ENCODE assay signal across 14 cellular contexts in the genomic region with DNA sequence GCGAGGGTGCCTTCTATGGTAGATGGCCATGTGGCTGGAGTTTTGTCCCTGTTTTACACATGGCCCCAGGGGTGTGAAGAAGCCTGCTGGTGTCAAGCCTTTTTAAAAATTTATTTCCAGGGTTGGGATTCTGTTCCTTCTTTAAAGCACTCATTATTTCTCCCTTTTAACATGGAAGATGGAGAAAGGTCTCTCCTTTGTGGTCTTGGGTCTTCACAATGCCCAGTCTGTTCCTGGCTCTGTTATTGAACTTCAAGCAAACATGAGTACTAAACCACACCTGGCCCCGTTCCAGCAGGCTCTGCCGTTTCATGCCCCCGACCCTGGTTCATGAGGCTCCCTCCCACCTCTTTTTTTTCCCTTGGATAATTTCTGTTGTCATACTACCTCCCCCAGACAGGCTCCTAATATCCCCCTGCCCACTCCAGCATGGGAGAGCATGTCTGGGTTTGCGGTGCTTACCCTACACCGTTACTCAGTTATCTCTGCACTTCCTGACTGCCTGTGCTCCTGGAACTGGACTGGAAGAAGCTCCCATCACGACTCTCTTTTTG.
"Had no signal": no experiment of that assay in that cellular context is flagged by ENCODE, and none has a peak within 500 bp of the region (broad histone marks: within the 10 kb centered on the region; RNA-seq: fewer than 3 reads in every experiment).

No MANE protein-coding gene starts in this region.

- H3K27ac ChIP-seq: body of pancreas, coronary artery, esophagus muscularis mucosa, hepatocyte, neutrophil, parathyroid adenoma had no signal

- H3K4me1 ChIP-seq: parathyroid adenoma had no signal

- H3K9me3 ChIP-seq: body of pancreas, esophagus muscularis mucosa, neutrophil had no signal

- H3K79me2 ChIP-seq: hepatocyte, parathyroid adenoma had no signal

- ATAC-seq: activated CD8-positive, alpha-beta T cell treated with anti-CD3 and anti-CD28 coated beads for 36 hours; activated T-cell treated with anti-CD3 and anti-CD28 coated beads, Interleukin-2, amount 50 U/mL, for 4 hours; body of pancreas; left lobe of liver; naive thymus-derived CD8-positive, alpha-beta T cell had no signal

- H3K27me3 ChIP-seq: body of pancreas, hepatocyte, neutrophil had no signal

- H3K36me3 ChIP-seq: esophagus muscularis mucosa, neutrophil had no signal

- DNase-seq: activated B cell treated with CpG ODN at 0.5 μM for 24 hours; activated CD8-positive, alpha-beta T cell treated with anti-CD3 and anti-CD28 coated beads for 36 hours; activated effector memory CD4-positive, alpha-beta T cell treated with anti-CD3 and anti-CD28 coated beads, Interleukin-2, amount 50 U/mL, for 16 hours; activated T-cell treated with anti-CD3 and anti-CD28 coated beads, Interleukin-2, amount 50 U/mL, for 4 hours; central memory CD4-positive, alpha-beta T cell; naive thymus-derived CD8-positive, alpha-beta T cell; stimulated activated CD4-positive, alpha-beta T cell treated with anti-CD3 and anti-CD28 coated beads, Interleukin-1b, Interleukin-23, amount 100 ng/mL, for 48 hours had no signal

- H3K4me3 ChIP-seq: body of pancreas, coronary artery, esophagus muscularis mucosa, hepatocyte had no signal

- H2AFZ ChIP-seq: hepatocyte, parathyroid adenoma had no signal

- H3K4me2 ChIP-seq: hepatocyte had no signal

- H3K9ac ChIP-seq: parathyroid adenoma had no signal
